Comparison of ENCODE assay signal across 13 cellular contexts in the genomic region with DNA sequence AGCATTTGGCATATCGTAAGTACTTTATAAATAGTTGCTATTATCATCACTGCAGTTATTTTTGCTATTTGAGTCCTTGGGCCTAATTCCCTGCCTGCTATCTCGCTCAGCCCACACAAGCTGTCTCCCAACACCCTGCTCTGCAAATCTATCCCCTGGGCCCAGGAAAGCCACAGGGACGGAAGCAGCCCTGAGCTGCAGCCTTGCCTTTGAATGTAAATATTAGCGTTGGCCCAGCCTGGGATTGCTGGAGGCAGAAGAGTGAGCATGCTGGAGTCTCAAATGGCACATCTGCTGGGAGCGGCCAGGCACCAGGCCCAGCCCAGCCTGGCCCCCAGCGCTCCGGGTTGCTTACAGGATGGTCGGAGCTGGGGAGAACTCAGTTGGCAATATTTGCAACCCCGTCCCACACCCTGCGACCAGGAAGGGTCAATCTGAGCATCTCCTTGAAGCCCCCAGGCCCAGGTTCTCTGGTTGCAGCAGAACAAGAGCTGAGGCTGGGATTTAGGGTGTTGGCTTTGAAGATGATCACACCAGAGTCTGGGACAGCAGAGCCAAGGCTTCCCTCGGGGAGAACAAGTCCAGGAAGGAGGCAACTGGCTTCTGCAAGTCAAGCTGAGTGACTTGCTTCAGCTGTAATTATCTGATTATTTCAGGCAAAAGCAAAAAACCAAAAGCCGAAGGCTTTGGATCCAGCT.
A peak's percentile ranks its signal among the peaks of the same experiment; 100 is the strongest.
DNase-seq lines count a peak whose midpoint lies in the region; ATAC-seq and TF ChIP-seq lines count a peak whose summit lies in the region.
"Had no signal": no experiment of that assay in that cellular context is flagged by ENCODE, and none has a peak within 500 bp of the region (broad histone marks: within the 10 kb centered on the region; RNA-seq: fewer than 3 reads in every experiment).

No MANE protein-coding gene starts in this region.

- ATAC-seq in foreskin keratinocyte (peak; percentile 5), GM18868 (IDR thresholded peaks at IDR 0.05; ENCODE audit: unreplicated experiment) (no peak)
- ATAC-seq: activated CD8-positive, alpha-beta T cell treated with anti-CD3 and anti-CD28 coated beads, Interleukin-2, amount 10 ng/mL, durations not matched to agents 7 days and 5 days had no signal

- no peaks in the 10 kb centered on the region for H4K20me1 ChIP-seq in BLaER1 treated with 17β-estradiol and CSF1 and Interleukin-3, amounts not matched to agents 10 nM and 100 nM

- no peaks in the 10 kb centered on the region for H3K9me3 ChIP-seq in BLaER1 treated with 17β-estradiol and CSF1 and Interleukin-3, amounts not matched to agents 10 nM and 100 nM (replicated peaks in 1 of 11)
- H3K9me3 ChIP-seq in mucosa of rectum (ENCODE audit: control insufficient read depth in 2 of 2, low read length in 2 of 2): no peaks in the 10 kb centered on the region

- H3K4me1 ChIP-seq in BLaER1 treated with 17β-estradiol and CSF1 and Interleukin-3, amounts not matched to agents 10 nM and 100 nM: peaks cover 12 to 32% (median 23%) of the 10 kb centered on the region in 10 experiments
- H3K4me1 ChIP-seq in foreskin keratinocyte (no peaks in the 10 kb centered on the region), mucosa of rectum (ENCODE audit: control insufficient read depth in 2 of 2, insufficient read depth in 2 of 2, low read length in 2 of 2) (peaks cover 7 to 10% of the 10 kb centered on the region in 2 donors)

- H3K4me2 ChIP-seq in BLaER1 treated with 17β-estradiol and CSF1 and Interleukin-3, amounts not matched to agents 10 nM and 100 nM: peak overlapping the region; percentile 15 to 70 (median 50); a peak in 20 of 22 replicates

- peak; percentile 39 for DNase-seq in NCI-H2196 (lab: John Stamatoyannopoulos, UW; ENCODE audit: unreplicated experiment)
- DNase-seq in foreskin keratinocyte: no peak
- no peak for DNase-seq in T1000 (lab: John Stamatoyannopoulos, UW)
- DNase-seq in cerebellar cortex (ENCODE audit: low spot score): no peak
- no peak for DNase-seq in caudate nucleus (lab: John Stamatoyannopoulos, UW)
- DNase-seq: activated CD8-positive, alpha-beta T cell treated with anti-CD3 and anti-CD28 coated beads, Interleukin-2, amount 10 ng/mL, durations not matched to agents 7 days and 5 days; central memory CD4-positive, alpha-beta T cell; GOT3; NCI-H2227 treated with DMSO at 0.1 percent for 48 hours; stimulated activated CD4-positive, alpha-beta T cell treated with anti-CD3 and anti-CD28 coated beads, Interleukin-2, amount 100 ng/mL, for 24 hours had no signal

- TF ChIP-seq CTCF in foreskin keratinocyte (conservative IDR thresholded peaks at IDR 0.05): no peak

- H3K9ac ChIP-seq in BLaER1 treated with 17β-estradiol and CSF1 and Interleukin-3, amounts not matched to agents 10 nM and 100 nM: peak overlapping the region in 4 of 11 experiments; percentile 1 to 33 (median 10); a peak in 3 of 22 replicates
- no peak overlapping the region for H3K9ac ChIP-seq in mucosa of rectum (ENCODE audit: low read depth in 1 of 2, low read length in 2 of 2)

- peak overlapping the region in 1 of 11 experiments; percentile 19; a peak in 1 of 22 replicates for H3K27ac ChIP-seq in BLaER1 treated with 17β-estradiol and CSF1 and Interleukin-3, amounts not matched to agents 10 nM and 100 nM
- H3K27ac ChIP-seq in foreskin keratinocyte (no peak overlapping the region), mucosa of rectum (ENCODE audit: low read depth in 2 of 2, low read length in 2 of 2) (peak overlapping the region; percentile 3 to 23), caudate nucleus (ENCODE audit: low read depth, low read length) (no peak overlapping the region)

- no peaks in the 10 kb centered on the region for H3K36me3 ChIP-seq in BLaER1 treated with 17β-estradiol and CSF1 and Interleukin-3, amounts not matched to agents 10 nM and 100 nM
- no peaks in the 10 kb centered on the region for H3K36me3 ChIP-seq in mucosa of rectum (ENCODE audit: control insufficient read depth in 2 of 2, insufficient read depth in 2 of 2, low read length in 2 of 2)

- H3K27me3 ChIP-seq in BLaER1 treated with 17β-estradiol and CSF1 and Interleukin-3, amounts not matched to agents 10 nM and 100 nM: no peaks in the 10 kb centered on the region
- H3K27me3 ChIP-seq in foreskin keratinocyte (no peaks in the 10 kb centered on the region), mucosa of rectum (ENCODE audit: control insufficient read depth in 2 of 2, insufficient read depth in 2 of 2, low read length in 2 of 2) (no peaks in the 10 kb centered on the region)

- H3K4me3 ChIP-seq in BLaER1 treated with 17β-estradiol and CSF1 and Interleukin-3, amounts not matched to agents 10 nM and 100 nM: no peak overlapping the region
- no peak overlapping the region for H3K4me3 ChIP-seq in mucosa of rectum (ENCODE audit: low read length in 2 of 2)

Comparison
In these comparisons a context has a peak if more than half of its experiments do, and no peak if none do; other contexts are left out.
1. H3K27ac ChIP-seq: peak in mucosa of rectum (2 of 2); none in foreskin keratinocyte (single experiment) and caudate nucleus (single experiment).